In the genomic region with DNA sequence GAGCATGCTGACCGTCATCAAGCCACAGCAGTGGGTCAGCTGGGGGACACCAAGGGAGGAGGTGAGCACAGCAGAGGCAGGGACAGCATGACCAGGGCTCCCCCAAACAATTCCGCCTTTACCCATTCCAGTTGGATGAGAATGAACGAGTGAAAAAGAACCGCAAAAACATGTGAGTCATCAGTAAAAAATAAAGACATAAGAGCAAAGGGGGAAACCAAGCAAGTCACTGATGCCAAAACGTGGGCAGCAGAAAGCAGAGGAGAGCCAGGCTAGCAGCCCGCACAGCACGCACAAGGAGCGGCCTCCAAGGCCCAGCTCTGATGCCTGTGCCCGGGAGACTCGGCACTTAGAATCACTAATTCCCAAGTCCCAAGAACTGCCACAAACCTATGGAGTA, we compare ENCODE assay signal across 7 cellular contexts. TPM values are rescaled to one million over a fixed set of nuclear protein-coding genes. Genes with fewer than 3 reads are reported as not detected.
DNase-seq lines count a peak whose midpoint lies in the region; ATAC-seq, FAIRE-seq and TF ChIP-seq lines count a peak whose summit lies in the region.
"Not testable (repeated sequence)": the region's sequence is repeated elsewhere in the genome, so short reads cannot be mapped to it uniquely, and the experiment has no call there.

No MANE protein-coding gene starts in this region.

- not testable (repeated sequence) for H3K14ac ChIP-seq in IMR-90 (replicated peaks; ENCODE audit: low read depth, low read length)

- H3K36me3 ChIP-seq in IMR-90 (ENCODE audit: control insufficient read depth, insufficient read depth, low read length); astrocyte (ENCODE audit: insufficient read depth, low read length); mammary epithelial cell (ENCODE audit: insufficient read depth, low read length): not testable (repeated sequence)

- H4K20me1 ChIP-seq in IMR-90 (ENCODE audit: insufficient read depth, low read length); astrocyte (ENCODE audit: insufficient read depth, low read length); mammary epithelial cell (ENCODE audit: insufficient read depth, low read length): not testable (repeated sequence)

- H4K5ac ChIP-seq in IMR-90 (ENCODE audit: low read depth, low read length) = not testable (repeated sequence)

- H3K9me3 ChIP-seq in IMR-90 (ENCODE audit: control insufficient read depth, insufficient read depth, low read length); T-helper 17 cell (ENCODE audit: control insufficient read depth, low read length, poor library complexity, severe bottlenecking); astrocyte (ENCODE audit: insufficient read depth, low read depth, low read length); mammary epithelial cell (replicated peaks; ENCODE audit: insufficient read depth, low read length): not testable (repeated sequence)

- not testable (repeated sequence) for H3K27me3 Mint-ChIP-seq in T-helper 17 cell
- H3K27me3 Mint-ChIP-seq in astrocyte (ENCODE audit: low read depth, unreplicated experiment) = peaks cover 36% of the 10 kb centered on the region

- H3K27ac ChIP-seq in IMR-90 (ENCODE audit: insufficient read depth, low read length); astrocyte (ENCODE audit: low read depth, low read length); mammary epithelial cell (ENCODE audit: insufficient read depth, low read depth, low read length): not testable (repeated sequence)

- not testable (repeated sequence) for H3K4me3 ChIP-seq in IMR-90 (ENCODE audit: insufficient read depth, low read depth, low read length); astrocyte (ENCODE audit: insufficient read depth, low read depth, low read length); mammary epithelial cell (replicated peaks in 1 of 3; ENCODE audit: insufficient read depth in 1 of 3, low read depth in 2 of 3, low read length in 3 of 3)

- not testable (repeated sequence) for H3K27ac Mint-ChIP-seq in T-helper 17 cell; astrocyte (ENCODE audit: unreplicated experiment)

- H3K27me3 ChIP-seq in IMR-90 (ENCODE audit: control insufficient read depth, insufficient read depth, low read length); astrocyte (ENCODE audit: insufficient read depth, low read length); mammary epithelial cell (ENCODE audit: insufficient read depth, low read length): not testable (repeated sequence)

- H3K9ac ChIP-seq in IMR-90 (ENCODE audit: low read depth, low read length); astrocyte (ENCODE audit: low read length); mammary epithelial cell (ENCODE audit: insufficient read depth, low read length): not testable (repeated sequence)

- H3K4ac ChIP-seq in IMR-90 (ENCODE audit: low read depth, low read length) = not testable (repeated sequence)

- 60% methylated on average over 2 of the region's 10 CpGs; no CpG with 5 or more reads in 1 of the 2 experiments for WGBS in IMR-90 (ENCODE audit: extremely low coverage in 2 of 2, insufficient read length in 1 of 2), 2 experiments
- 55% methylated on average over 10 of the region's 10 CpGs for WGBS in mammary epithelial cell (ENCODE audit: low coverage, missing lambda C conversion rate)

- FAIRE-seq in astrocyte (lab: Jason Lieb, UNC) = not testable (repeated sequence)

- H2BK5ac ChIP-seq in IMR-90 (ENCODE audit: low read depth, low read length, poor library complexity, severe bottlenecking) = not testable (repeated sequence)

- not testable (repeated sequence) for H2AK9ac ChIP-seq in IMR-90 (replicated peaks; ENCODE audit: low read depth, low read length, poor library complexity)

- peak; percentile 17; the same call in 1 of the 2 replicates for ATAC-seq in IMR-90 (ENCODE audit: low read depth)
- ATAC-seq in T-helper 17 cell = not testable (repeated sequence)

- not testable (repeated sequence) for H3K9me3 Mint-ChIP-seq in astrocyte (ENCODE audit: unreplicated experiment)

- H3K9me1 ChIP-seq in IMR-90 (ENCODE audit: insufficient read depth, low read length) = not testable (repeated sequence)

- H3K56ac ChIP-seq in IMR-90 (ENCODE audit: extremely low read depth, insufficient read depth, low read length) = not testable (repeated sequence)

- dilution Hi-C loops in IMR-90 (cut with HindIII; ENCODE audit: low sequenced_read_pairs, unreplicated experiment); mammary epithelial cell (cut with HindIII; ENCODE audit: low sequenced_read_pairs): not testable (repeated sequence)

- H2AK5ac ChIP-seq in IMR-90 (ENCODE audit: low read depth, low read length) = not testable (repeated sequence)

- H3K23ac ChIP-seq in IMR-90 (ENCODE audit: low read depth, low read length) = not testable (repeated sequence)

- not testable (repeated sequence) for H3K4me2 ChIP-seq in IMR-90 (ENCODE audit: low read depth, low read length)
- H3K4me2 ChIP-seq in astrocyte (ENCODE audit: low read length) = peak overlapping the region; percentile 50
- H3K4me2 ChIP-seq in mammary epithelial cell (ENCODE audit: insufficient read depth, low read depth, low read length) = peak overlapping the region; percentile 23

- not testable (repeated sequence) for H3K4me1 ChIP-seq in IMR-90 (ENCODE audit: control insufficient read depth, insufficient read depth, low read length); astrocyte (ENCODE audit: insufficient read depth, low read length); mammary epithelial cell (ENCODE audit: insufficient read depth, low read length)

- DNase-seq in A172 (ENCODE audit: low spot score) (peak; percentile 10), EH (ENCODE audit: low read depth) (peak; percentile 19), astrocyte (ENCODE audit: low read depth) (peak; percentile 70), mammary epithelial cell (peak; percentile 86), fibroblast of peridontal ligament (ENCODE audit: extremely low read depth) (peak; percentile 13)
- not testable (repeated sequence) for DNase-seq in IMR-90, T-helper 17 cell

- not testable (repeated sequence) for H3K36me3 Mint-ChIP-seq in T-helper 17 cell (ENCODE audit: low read depth); astrocyte (ENCODE audit: low read depth, unreplicated experiment)

- peak overlapping the region; percentile 34 for H3K4me3 Mint-ChIP-seq in T-helper 17 cell
- not testable (repeated sequence) for H3K4me3 Mint-ChIP-seq in astrocyte (ENCODE audit: unreplicated experiment)

- not testable (repeated sequence) for BruUV-seq in IMR-90 (replicated peaks; lab: Mats Ljungman, UMichigan); mammary epithelial cell (replicated peaks; lab: Mats Ljungman, UMichigan)

- H3K79me1 ChIP-seq in IMR-90 (ENCODE audit: low read depth in 1 of 2, low read length in 2 of 2) = not testable (repeated sequence)

- CTCF ChIA-PET in IMR-90 (lab: Yijun Ruan, JAX) = interaction anchor here (0.6 kb wide), 1 partner anchor 1543 kb away, joined by 3 read pairs; no protein-coding TSS in a partner anchor
- CTCF ChIA-PET in mammary epithelial cell (lab: Charles Lee; ENCODE audit: low non-redundant PET) = not testable (repeated sequence)

- H4K8ac ChIP-seq in IMR-90 (ENCODE audit: low read depth in 2 of 2, low read length in 2 of 2) = not testable (repeated sequence)

- not testable (repeated sequence) for H2AFZ ChIP-seq in IMR-90 (replicated peaks; ENCODE audit: low read length, poor library complexity); astrocyte (ENCODE audit: low read depth, low read length); mammary epithelial cell (ENCODE audit: low read depth, low read length)

- H4K91ac ChIP-seq in IMR-90 (ENCODE audit: insufficient read depth, low read depth, low read length) = not testable (repeated sequence)

- not testable (repeated sequence) for H3K4me1 Mint-ChIP-seq in T-helper 17 cell; astrocyte (ENCODE audit: low read depth, unreplicated experiment)

- not testable (repeated sequence) for TF ChIP-seq CTCF in IMR-90 (conservative IDR thresholded peaks at IDR 0.05; ENCODE audit: low read depth, low read length); astrocyte (IDR thresholded peaks at IDR 0.05; ENCODE audit: insufficient read depth, low read depth, low read length); mammary epithelial cell (conservative IDR thresholded peaks at IDR 0.05 in 1 of 2, IDR thresholded peaks at IDR 0.05 in 1 of 2; ENCODE audit: extremely low read depth in 1 of 2, insufficient read depth in 1 of 2, low read depth in 1 of 2, low read length in 2 of 2)

- in situ Hi-C loops in IMR-90 (cut with MboI; ENCODE audit: low sequenced_read_pairs); mammary epithelial cell (cut with MboI; ENCODE audit: low sequenced_read_pairs in 2 of 2): not testable (repeated sequence)

- H2BK20ac ChIP-seq in IMR-90 (ENCODE audit: low read depth, low read length) = not testable (repeated sequence)

- TF ChIP-seq RAD21 in IMR-90 (IDR thresholded peaks at IDR 0.05; ENCODE audit: low read length) = not testable (repeated sequence)

- POLR2A ChIA-PET in IMR-90 (lab: Charles Lee; ENCODE audit: unreplicated experiment) = not testable (repeated sequence)

- not testable (repeated sequence) for H3K18ac ChIP-seq in IMR-90 (ENCODE audit: low read depth, low read length)

- not testable (repeated sequence) for TF ChIP-seq POLR2A in IMR-90 (IDR thresholded peaks at IDR 0.05; ENCODE audit: low read depth, low read length)

- intact Hi-C loops in IMR-90 (cut with micrococcal nuclease) = loop anchor here (10.0 kb wide), 1 partner anchor 465 kb away; no protein-coding TSS in a partner anchor
- intact Hi-C loops in mammary epithelial cell (cut with micrococcal nuclease) = not testable (repeated sequence)

- H2BK120ac ChIP-seq in IMR-90 (ENCODE audit: low read depth, low read length) = not testable (repeated sequence)

- not testable (repeated sequence) for H3K79me2 ChIP-seq in astrocyte (ENCODE audit: insufficient read depth, low read length); mammary epithelial cell (ENCODE audit: insufficient read depth, low read length)

- not testable (repeated sequence) for H2BK15ac ChIP-seq in IMR-90 (ENCODE audit: low read depth, low read length)

RNA-seq across cellular contexts. Expression of a gene that starts 7.8 kb away (rescaled TPM):
- total RNA-seq in A172 (2014; rRNA removed; shearing (Covaris generic)) = 27.1 and 36.7 TPM in 2 replicates
- 29.4 and 32.5 TPM in 2 replicates for total RNA-seq in IMR-90 (2012; rRNA removed)
- 18.9 and 22.6 TPM in 2 replicates for polyA plus RNA-seq in IMR-90 (2012; rRNA removed)
- polyA plus RNA-seq in IMR-90 (2012; cell fraction: cytosol; rRNA removed) = 6.3 and 8.7 TPM in 2 replicates
- 14.4 and 46.9 TPM in 2 replicates for polyA plus RNA-seq in IMR-90 (2012; cell fraction: nucleus; rRNA removed; ENCODE audit: low replicate concordance)
- total RNA-seq in T-helper 17 cell = 10 to 100 TPM; 48.5 to 56.3 TPM
- total RNA-seq in astrocyte = 40.7 and 41.2 TPM in 2 replicates
- total RNA-seq in mammary epithelial cell = 10 to 100 TPM; 22.1 to 29.0 TPM
- 14.7 TPM for polyA plus RNA-seq in mammary epithelial cell
- polyA minus RNA-seq in mammary epithelial cell = 12.9 TPM
